In genomic region chr11:86551286-86551685, GRCh38 we compare ENCODE assay signal across 9 cellular contexts.
A peak's percentile ranks its signal among the peaks of the same experiment; 100 is the strongest.
DNase-seq lines count a peak whose midpoint lies in the region; ATAC-seq lines count a peak whose summit lies in the region.
"Had no signal": no experiment of that assay in that cellular context is flagged by ENCODE, and none has a peak within 500 bp of the region (broad histone marks: within the 10 kb centered on the region; RNA-seq: fewer than 3 reads in every experiment).

No MANE protein-coding gene starts in this region.

- H3K4me3 Mint-ChIP-seq in activated CD4-positive, alpha-beta T cell treated with anti-CD3 and anti-CD28 coated beads for 36 hours, result no peak overlapping the region
- H3K4me3 Mint-ChIP-seq: memory B cell had no signal

- no peaks in the 10 kb centered on the region for H3K9me3 Mint-ChIP-seq in activated CD4-positive, alpha-beta T cell treated with anti-CD3 and anti-CD28 coated beads for 36 hours (ENCODE audit: low read depth)
- H3K9me3 Mint-ChIP-seq: memory B cell had no signal

- H3K27me3 ChIP-seq in subcutaneous abdominal adipose tissue (ENCODE audit: control insufficient read depth in 5 of 5, insufficient read depth in 4 of 5, low read length in 5 of 5), result no peaks in the 10 kb centered on the region

- no peaks in the 10 kb centered on the region for H3K9me3 ChIP-seq in subcutaneous abdominal adipose tissue (ENCODE audit: control insufficient read depth in 5 of 5, low read length in 5 of 5)

- ATAC-seq in GM19395 (IDR thresholded peaks at IDR 0.05; ENCODE audit: unreplicated experiment) (peak; percentile 81), Right ventricle myocardium superior (ENCODE audit: poor library complexity) (peak; percentile 37)
- no peak for ATAC-seq in activated CD4-positive, alpha-beta T cell treated with anti-CD3 and anti-CD28 coated beads for 36 hours

- POLR2A ChIA-PET in activated CD4-positive, alpha-beta T cell treated with anti-CD3 and anti-CD28 coated beads for 36 hours (lab: Charles Lee), result no interaction called here

- peak; percentile 96 for DNase-seq in RPMI7951 (ENCODE audit: low read depth)
- DNase-seq in Right ventricle myocardium superior, result no peak
- no peak for DNase-seq in activated CD4-positive, alpha-beta T cell treated with anti-CD3 and anti-CD28 coated beads for 36 hours
- DNase-seq in hippocampal formation (lab: John Stamatoyannopoulos, UW), result no peak
- DNase-seq in activated effector memory CD4-positive, alpha-beta T cell treated with Interleukin-2 at 50 U/mL for 16 hours, result no peak
- no peak for DNase-seq in NOMO-1 (lab: John Stamatoyannopoulos, UW; ENCODE audit: unreplicated experiment in 2 of 2)

- peaks cover 0 to 26% (median 19%) of the 10 kb centered on the region in 5 donors for H3K36me3 ChIP-seq in subcutaneous abdominal adipose tissue (ENCODE audit: control insufficient read depth in 5 of 5, insufficient read depth in 5 of 5, low read length in 5 of 5)

- CTCF ChIA-PET in activated CD4-positive, alpha-beta T cell treated with anti-CD3 and anti-CD28 coated beads for 36 hours (lab: Charles Lee), result interaction anchor here (0.8 to 1.5 kb wide), 2 partner anchors 233 to 320 kb away, joined by 3 read pairs; no protein-coding TSS in a partner anchor

- H3K9ac ChIP-seq in subcutaneous abdominal adipose tissue (ENCODE audit: low read length in 5 of 5), result no peak overlapping the region

- peaks cover 2 to 44% (median 11%) of the 10 kb centered on the region in 5 donors for H3K4me1 ChIP-seq in subcutaneous abdominal adipose tissue (ENCODE audit: control insufficient read depth in 5 of 5, insufficient read depth in 5 of 5, low read length in 5 of 5)

- H3K27ac Mint-ChIP-seq in activated CD4-positive, alpha-beta T cell treated with anti-CD3 and anti-CD28 coated beads for 36 hours, result no peak overlapping the region
- H3K27ac Mint-ChIP-seq: memory B cell had no signal

- H3K27ac ChIP-seq in subcutaneous abdominal adipose tissue (ENCODE audit: low read depth, low read length), result peak overlapping the region; percentile 61

- no peaks in the 10 kb centered on the region for H3K27me3 Mint-ChIP-seq in activated CD4-positive, alpha-beta T cell treated with anti-CD3 and anti-CD28 coated beads for 36 hours

- intact Hi-C loops in Right ventricle myocardium superior (cut with DNase I), result no loop called here
- intact Hi-C loops in activated CD4-positive, alpha-beta T cell treated with anti-CD3 and anti-CD28 coated beads for 36 hours (cut with DNase I, micrococcal nuclease), result no loop called here

- H3K36me3 Mint-ChIP-seq in activated CD4-positive, alpha-beta T cell treated with anti-CD3 and anti-CD28 coated beads for 36 hours (ENCODE audit: low read depth), result peaks cover 4% of the 10 kb centered on the region
- H3K36me3 Mint-ChIP-seq: memory B cell had no signal

- no peaks in the 10 kb centered on the region for H3K4me1 Mint-ChIP-seq in activated CD4-positive, alpha-beta T cell treated with anti-CD3 and anti-CD28 coated beads for 36 hours
- H3K4me1 Mint-ChIP-seq: memory B cell had no signal

- no peak overlapping the region for H3K4me3 ChIP-seq in subcutaneous abdominal adipose tissue (ENCODE audit: low read depth in 1 of 5, low read length in 5 of 5)
